Comparison of ENCODE assay signal across 10 cellular contexts in genomic region chr20:50224553-50225255, GRCh38. TPM values are rescaled to one million over a fixed set of nuclear protein-coding genes. Genes with fewer than 3 reads are reported as not detected.
A peak's percentile ranks its signal among the peaks of the same experiment; 100 is the strongest.
DNase-seq lines count a peak whose midpoint lies in the region; ATAC-seq and TF ChIP-seq lines count a peak whose summit lies in the region.
"Had no signal": no experiment of that assay in that cellular context is flagged by ENCODE, and none has a peak within 500 bp of the region (broad histone marks: within the 10 kb centered on the region; RNA-seq: fewer than 3 reads in every experiment).

No MANE protein-coding gene starts in this region.

- no peak overlapping the region for H3K27ac ChIP-seq in DOHH2 (ENCODE audit: low read depth, low read length)
- peak overlapping the region; percentile 50 for H3K27ac ChIP-seq in rectal smooth muscle tissue (ENCODE audit: low read depth, low read length)

- ATAC-seq in Right ventricle myocardium superior (ENCODE audit: poor library complexity) (peak; percentile 75), HG03196 (IDR thresholded peaks at IDR 0.05; ENCODE audit: unreplicated experiment) (no peak)

- H3K9ac ChIP-seq in rectal smooth muscle tissue (ENCODE audit: low read length): no peak overlapping the region

- no peaks in the 10 kb centered on the region for H3K9me3 ChIP-seq in DOHH2 (ENCODE audit: control insufficient read depth, insufficient read depth, low read length)

- H3K4me3 ChIP-seq in DOHH2 (ENCODE audit: low read length) (no peak overlapping the region), rectal smooth muscle tissue (ENCODE audit: low read length) (no peak overlapping the region)

- no peaks in the 10 kb centered on the region for H4K20me1 ChIP-seq in DOHH2 (ENCODE audit: control insufficient read depth, insufficient read depth, low read depth, low read length)

- intact Hi-C loops in Right ventricle myocardium superior (cut with DNase I): no loop called here

- H3K36me3 ChIP-seq in DOHH2 (ENCODE audit: control insufficient read depth, low read length): no peaks in the 10 kb centered on the region
- no peaks in the 10 kb centered on the region for H3K36me3 ChIP-seq in rectal smooth muscle tissue (ENCODE audit: control insufficient read depth, insufficient read depth, low read length)

- H3K4me2 ChIP-seq in DOHH2 (ENCODE audit: low read length): no peak overlapping the region

- H3K4me1 ChIP-seq in DOHH2 (ENCODE audit: control insufficient read depth, low read length) (no peaks in the 10 kb centered on the region; the same call in 1 of the 2 replicates), rectal smooth muscle tissue (ENCODE audit: control insufficient read depth, insufficient read depth, low read length) (peaks cover 3% of the 10 kb centered on the region)

- no peaks in the 10 kb centered on the region for H3K79me2 ChIP-seq in DOHH2 (ENCODE audit: control insufficient read depth, low read length)

- H3K9me2 ChIP-seq in DOHH2 (replicated peaks; ENCODE audit: control insufficient read depth, low read length): no peaks in the 10 kb centered on the region

- DNase-seq in SW480 (ENCODE audit: low spot score) (peak; percentile 36), Right ventricle myocardium superior (peak; percentile 72), NCI-H774 (lab: John Stamatoyannopoulos, UW) (no peak)
- no peak for DNase-seq in stimulated activated CD4-positive, alpha-beta T cell treated with anti-CD3 and anti-CD28 coated beads, Interleukin-4, amount 100 ng/mL, for 1 hour
- no peak for DNase-seq in activated CD4-positive, alpha-beta T cell treated with anti-CD3 and anti-CD28 coated beads for 48 hours
- DNase-seq: activated naive CD8-positive, alpha-beta T cell treated with anti-CD3 and anti-CD28 coated beads, Interleukin-2, amount 10 ng/mL, durations not matched to agents 7 days and 5 days; NCI-H2107 had no signal

- peaks cover 6% of the 10 kb centered on the region for H3K27me3 ChIP-seq in DOHH2 (ENCODE audit: control insufficient read depth, low read length)
- no peaks in the 10 kb centered on the region for H3K27me3 ChIP-seq in rectal smooth muscle tissue (ENCODE audit: control insufficient read depth, insufficient read depth, low read length)

- TF ChIP-seq CTCF in DOHH2 (IDR thresholded peaks at IDR 0.05; ENCODE audit: low read depth, low read length, poor library complexity, severe bottlenecking): peak; percentile 27

- no peaks in the 10 kb centered on the region for H3F3A ChIP-seq in DOHH2 (ENCODE audit: control insufficient read depth, insufficient read depth)

RNA-seq across cellular contexts. Expression of gene CEBPB, which starts 34.1 kb away (rescaled TPM):
- total RNA-seq in Right ventricle myocardium superior: 57.3 TPM

Comparison
In these comparisons a context has a peak if more than half of its experiments do, and no peak if none do; other contexts are left out.
1. DNase-seq: peak in SW480 (single experiment) and Right ventricle myocardium superior (single experiment); none in stimulated activated CD4-positive, alpha-beta T cell treated with anti-CD3 and anti-CD28 coated beads, Interleukin-4, amount 100 ng/mL, for 1 hour (single experiment), activated CD4-positive, alpha-beta T cell treated with anti-CD3 and anti-CD28 coated beads for 48 hours (single experiment) and NCI-H774 (single experiment).